In genomic region chr10:73110345-73110849, GRCh38 we compare ENCODE assay signal across 8 cellular contexts. TPM values are rescaled to one million over a fixed set of nuclear protein-coding genes. Genes with fewer than 3 reads are reported as not detected.
DNase-seq lines count a peak whose midpoint lies in the region; ATAC-seq and TF ChIP-seq lines count a peak whose summit lies in the region.

TSS of gene NUDT13 (plus strand) at chr10:73110455. CDS start at chr10:73114366, 3,911 bp downstream.

- intact Hi-C loops in esophagus squamous epithelium (cut with DNase I) = loop anchor here (10.0 kb wide), 1 partner anchor 54 kb away; the partner anchor contains the start of genes ECD and FAM149B1
- intact Hi-C loops in stomach (cut with DNase I; ENCODE audit: low total_unique reads) = no loop called here

- TF ChIP-seq POLR2A in esophagus squamous epithelium (IDR thresholded peaks at IDR 0.05) (peak in 1 of 4 donors; percentile 34), stomach (IDR thresholded peaks at IDR 0.05) (peak in 1 of 4 donors; percentile 37)

- H3K36me3 ChIP-seq in DOHH2 (ENCODE audit: control insufficient read depth, low read length) (peaks cover 3% of the 10 kb centered on the region; the same call in 1 of the 2 replicates), esophagus squamous epithelium (peaks cover 0 to 11% (median 0%) of the 10 kb centered on the region in 3 donors), stomach (peaks cover 0 to 10% (median 4%) of the 10 kb centered on the region in 4 donors)

- H4K20me1 ChIP-seq in DOHH2 (ENCODE audit: control insufficient read depth, insufficient read depth, low read depth, low read length) = no peaks in the 10 kb centered on the region

- H3K27me3 ChIP-seq in DOHH2 (ENCODE audit: control insufficient read depth, low read length) (no peaks in the 10 kb centered on the region), esophagus squamous epithelium (no peaks in the 10 kb centered on the region), stomach (no peaks in the 10 kb centered on the region)

- peak within 1 kb of the TSS; percentile 91 for H3K4me2 ChIP-seq in DOHH2 (ENCODE audit: low read length)

- H3K4me3 ChIP-seq in DOHH2 (ENCODE audit: low read length) (peak within 1 kb of the TSS; percentile 87), esophagus squamous epithelium (peak within 1 kb of the TSS; percentile 33 to 69 (median 57)), stomach (peak within 1 kb of the TSS; percentile 42 to 52 (median 47))

- H3K27ac ChIP-seq in DOHH2 (ENCODE audit: low read depth, low read length) = peak within 1 kb of the TSS; percentile 79
- H3K27ac ChIP-seq in esophagus squamous epithelium = peak within 1 kb of the TSS; percentile 75 to 93 (median 89)
- peak within 1 kb of the TSS; percentile 83 to 94 (median 85) for H3K27ac ChIP-seq in stomach

- peaks cover 11% of the 10 kb centered on the region for H3K4me1 ChIP-seq in DOHH2 (ENCODE audit: control insufficient read depth, low read length)
- peaks cover 0 to 18% (median 0%) of the 10 kb centered on the region in 3 donors for H3K4me1 ChIP-seq in esophagus squamous epithelium
- H3K4me1 ChIP-seq in stomach = peaks cover 0 to 11% (median 0%) of the 10 kb centered on the region in 4 donors

- TF ChIP-seq CTCF in DOHH2 (IDR thresholded peaks at IDR 0.05; ENCODE audit: low read depth, low read length, poor library complexity, severe bottlenecking) = no peak
- peak in 1 of 6 experiments; percentile 12 for TF ChIP-seq CTCF in esophagus squamous epithelium (IDR thresholded peaks at IDR 0.05)
- no peak for TF ChIP-seq CTCF in stomach (IDR thresholded peaks at IDR 0.05)

- ATAC-seq in HG02678 (IDR thresholded peaks at IDR 0.05; ENCODE audit: unreplicated experiment) (peak; percentile 84), GM21528 (IDR thresholded peaks at IDR 0.05; ENCODE audit: low FRiP score, unreplicated experiment) (no peak)

- peaks cover 3% of the 10 kb centered on the region for H3K79me2 ChIP-seq in DOHH2 (ENCODE audit: control insufficient read depth, low read length)

- WGBS in esophagus squamous epithelium, 2 donors = 0 to 1% methylated on average over 5 of the region's 5 CpGs
- WGBS in stomach, 5 donors = 0 to 7% (median 2%) methylated on average over 5 of the region's 5 CpGs

- no peaks in the 10 kb centered on the region for H3K9me2 ChIP-seq in DOHH2 (replicated peaks; ENCODE audit: control insufficient read depth, low read length)

- H3F3A ChIP-seq in DOHH2 (ENCODE audit: control insufficient read depth, insufficient read depth) = peaks cover 26% of the 10 kb centered on the region

- TF ChIP-seq EP300 in stomach (IDR thresholded peaks at IDR 0.05) = no peak

- H3K9me3 ChIP-seq in DOHH2 (ENCODE audit: control insufficient read depth, insufficient read depth, low read length) (peaks cover 11% of the 10 kb centered on the region; the same call in 1 of the 2 replicates), esophagus squamous epithelium (no peaks in the 10 kb centered on the region), stomach (peaks cover 0 to 4% (median 0%) of the 10 kb centered on the region in 4 donors)

- DNase-seq in OCI-M1 (lab: John Stamatoyannopoulos, UW) (peak; percentile 86), activated T-helper 1 cell treated with Interleukin-2 at 50 U/mL for 16 hours (ENCODE audit: low read depth) (peak; percentile 18), esophagus squamous epithelium (lab: John Stamatoyannopoulos, UW) (no peak), mucosa of gallbladder (ENCODE audit: low spot score) (peak; percentile 79), stomach (peak; percentile 70)

RNA-seq across cellular contexts. Expression of gene NUDT13, which starts in this region (rescaled TPM):
- total RNA-seq in esophagus squamous epithelium = 1 to 10 TPM in 2 of 4 donors, under 1 TPM in 1, not detected in 1; 0.88 to 1.9 (median 1.3) TPM
- total RNA-seq in mucosa of gallbladder = 2.7 TPM
- total RNA-seq in stomach = 10 to 100 TPM in 1 of 5 donors, 1 to 10 TPM in 2, under 1 TPM in 1, not detected in 1; 0.45 to 17.7 (median 1.6) TPM
- 1 to 10 TPM; 1.2 to 5.8 (median 2.2) TPM for polyA plus RNA-seq in stomach
